ENCODE assay signal across 8 cellular contexts in genomic region chr11:3423901-3424300, GRCh38. TPM values are rescaled to one million over a fixed set of nuclear protein-coding genes. Genes with fewer than 3 reads are reported as not detected.
DNase-seq lines count a peak whose midpoint lies in the region; TF ChIP-seq lines count a peak whose summit lies in the region.
"Not testable (repeated sequence)": the region's sequence is repeated elsewhere in the genome, so short reads cannot be mapped to it uniquely, and the experiment has no call there.

No MANE protein-coding gene starts in this region.

- H3K4me1 ChIP-seq in HUES6 (ENCODE audit: control insufficient read depth, insufficient read depth, low read length); OCI-LY3 (ENCODE audit: low read length); breast epithelium: not testable (repeated sequence)
- H3K4me1 ChIP-seq in right atrium auricular region = peaks cover 0 to 11% of the 10 kb centered on the region in 2 donors

- H3K27ac ChIP-seq in C4-2B (peak overlapping the region; percentile 40), breast epithelium (peak overlapping the region in 1 of 2 donors; percentile 91)
- not testable (repeated sequence) for H3K27ac ChIP-seq in HUES6 (ENCODE audit: low read depth, low read length); OCI-LY3 (ENCODE audit: low read length); right atrium auricular region

- not testable (repeated sequence) for TF ChIP-seq POLR2A in breast epithelium (IDR thresholded peaks at IDR 0.05)

- peak overlapping the region; percentile 79 for H3K4me3 Mint-ChIP-seq in activated CD4-positive, alpha-beta memory T cell treated with anti-CD3 and anti-CD28 coated beads, Interleukin-2, amount 10 ng/mL, durations not matched to agents 7 days and 5 days
- peak overlapping the region; percentile 94 for H3K4me3 Mint-ChIP-seq in nephron progenitor cell
- H3K4me3 Mint-ChIP-seq in stimulated activated naive CD8-positive, alpha-beta T cell treated with anti-CD3 and anti-CD28 coated beads, Interleukin-15, Interleukin-2, amounts not matched to agents 100 ng/mL and 50 ng/mL, for 24 hours = peak overlapping the region; percentile 89

- H4K20me1 ChIP-seq in OCI-LY3 (ENCODE audit: insufficient read depth, low read length) = not testable (repeated sequence)

- H3K79me2 ChIP-seq in OCI-LY3 (ENCODE audit: low read length) = not testable (repeated sequence)

- H3K27ac Mint-ChIP-seq in activated CD4-positive, alpha-beta memory T cell treated with anti-CD3 and anti-CD28 coated beads, Interleukin-2, amount 10 ng/mL, durations not matched to agents 7 days and 5 days; nephron progenitor cell; stimulated activated naive CD8-positive, alpha-beta T cell treated with anti-CD3 and anti-CD28 coated beads, Interleukin-15, Interleukin-2, amounts not matched to agents 100 ng/mL and 50 ng/mL, for 24 hours: not testable (repeated sequence)

- H3K36me3 ChIP-seq in HUES6 (ENCODE audit: control insufficient read depth, insufficient read depth, low read length); OCI-LY3 (replicated peaks; ENCODE audit: low read depth, low read length); breast epithelium; right atrium auricular region: not testable (repeated sequence)

- TF ChIP-seq CTCF in C4-2B (conservative IDR thresholded peaks at IDR 0.05); OCI-LY3 (IDR thresholded peaks at IDR 0.05; ENCODE audit: low read depth, low read length); breast epithelium (IDR thresholded peaks at IDR 0.05); right atrium auricular region (IDR thresholded peaks at IDR 0.05); nephron progenitor cell (IDR thresholded peaks at IDR 0.05): not testable (repeated sequence)

- peaks cover 16% of the 10 kb centered on the region for H3K4me1 Mint-ChIP-seq in activated CD4-positive, alpha-beta memory T cell treated with anti-CD3 and anti-CD28 coated beads, Interleukin-2, amount 10 ng/mL, durations not matched to agents 7 days and 5 days
- peaks cover 38% of the 10 kb centered on the region for H3K4me1 Mint-ChIP-seq in nephron progenitor cell
- peaks cover 16% of the 10 kb centered on the region for H3K4me1 Mint-ChIP-seq in stimulated activated naive CD8-positive, alpha-beta T cell treated with anti-CD3 and anti-CD28 coated beads, Interleukin-15, Interleukin-2, amounts not matched to agents 100 ng/mL and 50 ng/mL, for 24 hours (ENCODE audit: low read depth)

- peak overlapping the region; percentile 65; the same call in 1 of the 2 replicates for H3K4me3 ChIP-seq in HUES6 (ENCODE audit: low read depth, low read length)
- H3K4me3 ChIP-seq in OCI-LY3 (ENCODE audit: low read length) = peak overlapping the region; percentile 82
- H3K4me3 ChIP-seq in breast epithelium = peak overlapping the region in 2 of 3 donors; percentile 71 to 76
- peak overlapping the region; percentile 56 to 81 for H3K4me3 ChIP-seq in right atrium auricular region

- not testable (repeated sequence) for H3K9me3 Mint-ChIP-seq in activated CD4-positive, alpha-beta memory T cell treated with anti-CD3 and anti-CD28 coated beads, Interleukin-2, amount 10 ng/mL, durations not matched to agents 7 days and 5 days; nephron progenitor cell; stimulated activated naive CD8-positive, alpha-beta T cell treated with anti-CD3 and anti-CD28 coated beads, Interleukin-15, Interleukin-2, amounts not matched to agents 100 ng/mL and 50 ng/mL, for 24 hours

- not testable (repeated sequence) for H3K36me3 Mint-ChIP-seq in activated CD4-positive, alpha-beta memory T cell treated with anti-CD3 and anti-CD28 coated beads, Interleukin-2, amount 10 ng/mL, durations not matched to agents 7 days and 5 days (ENCODE audit: low read depth); nephron progenitor cell (ENCODE audit: low read depth); stimulated activated naive CD8-positive, alpha-beta T cell treated with anti-CD3 and anti-CD28 coated beads, Interleukin-15, Interleukin-2, amounts not matched to agents 100 ng/mL and 50 ng/mL, for 24 hours (ENCODE audit: low read depth)

- not testable (repeated sequence) for DNase-seq in activated CD4-positive, alpha-beta memory T cell treated with anti-CD3 and anti-CD28 coated beads, Interleukin-2, amount 10 ng/mL, durations not matched to agents 7 days and 5 days; breast epithelium (ENCODE audit: low spot score in 2 of 2); right atrium auricular region (ENCODE audit: low spot score); nephron progenitor cell

- H3K27me3 ChIP-seq in HUES6 (ENCODE audit: control insufficient read depth, insufficient read depth, low read length); OCI-LY3 (ENCODE audit: low read depth, low read length); breast epithelium; right atrium auricular region: not testable (repeated sequence)

- CTCF ChIA-PET in activated CD4-positive, alpha-beta memory T cell treated with anti-CD3 and anti-CD28 coated beads, Interleukin-2, amount 10 ng/mL, durations not matched to agents 7 days and 5 days (lab: Charles Lee) = not testable (repeated sequence)

- H3K27me3 Mint-ChIP-seq in activated CD4-positive, alpha-beta memory T cell treated with anti-CD3 and anti-CD28 coated beads, Interleukin-2, amount 10 ng/mL, durations not matched to agents 7 days and 5 days = peaks cover 28% of the 10 kb centered on the region
- H3K27me3 Mint-ChIP-seq in nephron progenitor cell (ENCODE audit: low read depth, poor library complexity); stimulated activated naive CD8-positive, alpha-beta T cell treated with anti-CD3 and anti-CD28 coated beads, Interleukin-15, Interleukin-2, amounts not matched to agents 100 ng/mL and 50 ng/mL, for 24 hours: not testable (repeated sequence)

- H3K4me2 ChIP-seq in OCI-LY3 (ENCODE audit: low read length) = peak overlapping the region; percentile 73

- H3K9ac ChIP-seq in HUES6 (ENCODE audit: low read length); OCI-LY3 (ENCODE audit: low read length): not testable (repeated sequence)

- H2AFZ ChIP-seq in OCI-LY3 (ENCODE audit: low read depth, low read length) = not testable (repeated sequence)

- H3K9me3 ChIP-seq in HUES6 (ENCODE audit: control insufficient read depth, insufficient read depth, low read depth, low read length); OCI-LY3 (ENCODE audit: insufficient read depth, low read length); breast epithelium; right atrium auricular region: not testable (repeated sequence)

- intact Hi-C loops in breast epithelium (cut with DNase I; ENCODE audit: low total_unique reads) = not testable (repeated sequence)

- POLR2A ChIA-PET in activated CD4-positive, alpha-beta memory T cell treated with anti-CD3 and anti-CD28 coated beads, Interleukin-2, amount 10 ng/mL, durations not matched to agents 7 days and 5 days (lab: Charles Lee) = not testable (repeated sequence)

RNA-seq across cellular contexts. Expression of gene ZNF195, which starts 45.0 kb away (rescaled TPM):
- 10 to 100 TPM; 30.5 to 33.5 TPM for total RNA-seq in activated CD4-positive, alpha-beta memory T cell treated with anti-CD3 and anti-CD28 coated beads, Interleukin-2, amount 10 ng/mL, durations not matched to agents 7 days and 5 days
- total RNA-seq in breast epithelium = 10 to 100 TPM; 16.5 to 41.9 (median 31.5) TPM
- 1 to 10 TPM; 7.8 to 9.6 TPM for total RNA-seq in right atrium auricular region
